In the genomic region with DNA sequence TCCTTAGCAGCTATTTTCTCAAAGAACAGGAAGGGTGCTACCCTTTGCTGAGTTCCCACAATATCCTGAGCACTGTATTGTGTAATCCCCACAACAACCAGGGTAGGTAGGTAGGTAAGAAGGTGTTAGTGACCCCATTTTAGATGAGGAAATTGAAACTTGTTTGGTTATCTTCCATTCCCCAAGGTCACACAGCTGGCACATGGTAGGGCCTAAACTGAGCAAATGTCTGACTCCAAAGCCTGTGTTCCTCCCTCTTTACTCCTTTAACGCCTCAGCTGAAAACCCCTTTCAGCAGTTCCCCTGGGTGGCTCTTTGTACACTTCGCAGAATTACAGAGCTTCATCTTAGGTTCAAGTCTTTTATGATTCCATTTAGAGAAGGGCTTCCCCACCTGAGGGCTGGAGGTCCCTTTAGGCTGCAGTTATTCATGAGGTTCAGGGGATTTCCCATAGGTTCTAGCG, we compare ENCODE assay signal across 14 cellular contexts. TPM values are rescaled to one million over a fixed set of nuclear protein-coding genes. Genes with fewer than 3 reads are reported as not detected.
DNase-seq lines count a peak whose midpoint lies in the region; ATAC-seq and TF ChIP-seq lines count a peak whose summit lies in the region.
"Had no signal": no experiment of that assay in that cellular context is flagged by ENCODE, and none has a peak within 500 bp of the region (broad histone marks: within the 10 kb centered on the region; RNA-seq: fewer than 3 reads in every experiment).

No MANE protein-coding gene starts in this region.

- peak overlapping the region; percentile 95 for H3K27ac Mint-ChIP-seq in activated naive CD8-positive, alpha-beta T cell
- peak overlapping the region; percentile 53 for H3K27ac Mint-ChIP-seq in neural crest cell (ENCODE audit: unreplicated experiment)

- ATAC-seq in HG02610 (IDR thresholded peaks at IDR 0.05; ENCODE audit: unreplicated experiment): peak; percentile 72
- ATAC-seq: HCT116, left lung had no signal

- no peaks in the 10 kb centered on the region for H3K27me3 Mint-ChIP-seq in activated naive CD8-positive, alpha-beta T cell
- H3K27me3 Mint-ChIP-seq in neural crest cell (ENCODE audit: low read depth): no peaks in the 10 kb centered on the region

- DNase-seq in activated CD4-positive, alpha-beta T cell treated with anti-CD3 and anti-CD28 coated beads for 4 hours: peak; percentile 20 to 29
- no peak for DNase-seq in activated CD4-positive, alpha-beta T cell treated with anti-CD3 and anti-CD28 coated beads, Interleukin-2, amount 50 U/mL, for 4 hours
- DNase-seq in neural crest cell (ENCODE audit: low read depth, low spot score) (no peak), DMS79 (lab: John Stamatoyannopoulos, UW) (no peak), NCI-H2107 treated with DMSO at 0.1 percent for 48 hours (lab: John Stamatoyannopoulos, UW; ENCODE audit: unreplicated experiment) (no peak), NCI-H2227 (lab: John Stamatoyannopoulos, UW; ENCODE audit: unreplicated experiment) (no peak)
- DNase-seq: caudate nucleus; left lung; NCI-H146; NCI-H524 treated with DMSO at 0.1 percent for 48 hours; stimulated activated CD4-positive, alpha-beta T cell treated with anti-CD3 and anti-CD28 coated beads, Interleukin-2, amount 100 ng/mL, for 48 hours had no signal

- H3K36me3 Mint-ChIP-seq in activated naive CD8-positive, alpha-beta T cell: no peaks in the 10 kb centered on the region
- peaks cover 28% of the 10 kb centered on the region for H3K36me3 Mint-ChIP-seq in neural crest cell (ENCODE audit: low read depth)

- H3K4me1 Mint-ChIP-seq in activated naive CD8-positive, alpha-beta T cell (ENCODE audit: low read depth): peaks cover 36% of the 10 kb centered on the region
- peaks cover 39% of the 10 kb centered on the region for H3K4me1 Mint-ChIP-seq in neural crest cell

- no peaks in the 10 kb centered on the region for H3K9me3 Mint-ChIP-seq in activated naive CD8-positive, alpha-beta T cell (ENCODE audit: low read depth)
- no peaks in the 10 kb centered on the region for H3K9me3 Mint-ChIP-seq in neural crest cell

- TF ChIP-seq CTCF in neural crest cell (conservative IDR thresholded peaks at IDR 0.05): no peak

- peak overlapping the region; percentile 68 for H3K4me3 Mint-ChIP-seq in activated naive CD8-positive, alpha-beta T cell
- H3K4me3 Mint-ChIP-seq in neural crest cell: no peak overlapping the region

RNA-seq across cellular contexts. Expression of a gene that starts 26.5 kb away (rescaled TPM):
- 33.2 and 33.8 TPM in 2 replicates for total RNA-seq in neural crest cell

Comparison
In these comparisons a context has a peak if more than half of its experiments do, and no peak if none do; other contexts are left out.
1. DNase-seq: peak in activated CD4-positive, alpha-beta T cell treated with anti-CD3 and anti-CD28 coated beads for 4 hours (2 of 2); none in activated CD4-positive, alpha-beta T cell treated with anti-CD3 and anti-CD28 coated beads, Interleukin-2, amount 50 U/mL, for 4 hours (0 of 2), neural crest cell (single experiment), DMS79 (single experiment), NCI-H2107 treated with DMSO at 0.1 percent for 48 hours (single experiment) and NCI-H2227 (single experiment).